8 cellular contexts compared by ENCODE assay signal in the genomic region with DNA sequence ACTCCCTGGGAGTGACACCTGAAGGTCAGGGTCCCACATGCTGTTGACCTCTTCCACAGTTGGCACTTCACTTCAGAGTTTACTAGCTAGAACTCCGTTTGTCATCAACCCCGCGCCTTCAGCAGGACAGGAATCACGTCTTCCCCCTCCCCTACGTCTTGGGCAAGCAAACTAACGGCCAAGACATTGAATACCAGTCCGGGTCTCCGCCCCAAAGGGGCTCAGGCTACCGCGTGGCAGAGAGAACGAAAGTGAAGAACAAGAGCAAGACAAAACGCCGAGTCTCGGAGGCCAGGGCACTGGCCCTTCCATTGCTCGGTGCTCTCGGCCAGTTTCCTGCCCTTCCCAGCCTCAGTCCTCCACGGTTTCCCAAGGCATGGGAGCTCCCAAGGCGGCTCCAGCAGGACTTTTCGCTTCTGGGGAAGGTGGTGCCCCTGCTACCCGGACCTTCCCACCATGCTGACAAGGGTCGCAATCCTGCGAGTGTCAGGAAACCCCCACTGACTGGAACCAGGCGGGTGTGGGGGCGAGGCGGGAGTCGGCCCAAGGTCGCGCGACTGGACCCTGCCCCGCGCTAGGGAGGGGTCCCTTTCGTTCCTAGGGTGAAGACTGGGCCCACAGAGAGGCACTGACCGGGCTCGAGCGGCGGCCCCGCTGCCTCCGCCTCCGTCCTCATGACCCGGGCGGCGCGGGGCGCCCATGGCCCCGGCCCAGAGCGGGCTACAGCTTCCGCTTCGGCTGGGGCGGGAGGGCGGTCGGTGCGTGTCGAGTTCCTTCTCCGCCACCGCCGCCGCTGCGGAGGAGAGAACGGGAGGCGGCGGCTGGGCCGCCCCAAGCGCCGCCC. TPM values are rescaled to one million over a fixed set of nuclear protein-coding genes. Genes with fewer than 3 reads are reported as not detected.
DNase-seq lines count a peak whose midpoint lies in the region; ATAC-seq, FAIRE-seq and TF ChIP-seq lines count a peak whose summit lies in the region.

A gene (minus strand): TSS at position 823 of the 844 bp plus-strand sequence. CDS start 147 bp downstream, at position 676.

- TF ChIP-seq CTCF in BJ (IDR thresholded peaks at IDR 0.05; ENCODE audit: insufficient read depth, low read depth, low read length) = no peak
- TF ChIP-seq CTCF in foreskin fibroblast (IDR thresholded peaks at IDR 0.05; ENCODE audit: low read depth, low read length) = no peak

- H3K27ac ChIP-seq in neuronal stem cell (replicated peaks; ENCODE audit: low read length) = peak within 1 kb of the TSS; percentile 90

- H3K9ac ChIP-seq in neuronal stem cell (ENCODE audit: low read depth, low read length, poor library complexity) = peak within 1 kb of the TSS; percentile 96

- no CpG with 5 or more reads among the region's 64 CpGs for WGBS in neuronal stem cell (ENCODE audit: extremely low coverage in 2 of 2, insufficient read length in 2 of 2, insufficient replicate concordance in 1 of 2), 2 donors

- no peak within 1 kb of the TSS for H2BK12ac ChIP-seq in neuronal stem cell (ENCODE audit: low read length)

- H3K4ac ChIP-seq in neuronal stem cell (ENCODE audit: low read length) = peak within 1 kb of the TSS; percentile 69

- ATAC-seq in GM19455 (IDR thresholded peaks at IDR 0.05; ENCODE audit: unreplicated experiment) = peak; percentile 17
- ATAC-seq in activated T-helper 17 cell treated with anti-CD3 and anti-CD28 coated beads, Interleukin-2, amount 50 U/mL, for 72 hours (replicated peaks) = no peak

- H3K4me1 Mint-ChIP-seq in activated T-helper 17 cell treated with anti-CD3 and anti-CD28 coated beads, Interleukin-2, amount 50 U/mL, for 72 hours = peaks cover 43% of the 10 kb centered on the region

- peak within 1 kb of the TSS; percentile 95 for H3K27ac Mint-ChIP-seq in activated T-helper 17 cell treated with anti-CD3 and anti-CD28 coated beads, Interleukin-2, amount 50 U/mL, for 72 hours

- peak within 1 kb of the TSS; percentile 95 for H3K23ac ChIP-seq in neuronal stem cell (ENCODE audit: low read depth, low read length, poor library complexity)

- peak within 1 kb of the TSS; percentile 97 for H2BK15ac ChIP-seq in neuronal stem cell (ENCODE audit: low read length)

- CTCF ChIA-PET in BJ (lab: Yijun Ruan, JAX) = interaction anchor here (0.8 kb wide), 1 partner anchor 19 kb away, joined by 3 read pairs; no protein-coding TSS in a partner anchor

- FAIRE-seq in urothelium cell line (lab: Jason Lieb, UNC) = peak; percentile 62

- H2BK120ac ChIP-seq in neuronal stem cell (ENCODE audit: low read depth, low read length) = peak within 1 kb of the TSS; percentile 69

- POLR2A ChIA-PET in BJ (lab: Charles Lee) = no interaction called here

- H2AFZ ChIP-seq in neuronal stem cell (ENCODE audit: low read length) = peak within 1 kb of the TSS; percentile 94

- peaks cover 86% of the 10 kb centered on the region for H3K36me3 Mint-ChIP-seq in activated T-helper 17 cell treated with anti-CD3 and anti-CD28 coated beads, Interleukin-2, amount 50 U/mL, for 72 hours (ENCODE audit: low read depth)

- peak within 1 kb of the TSS; percentile 95 for H3K4me3 Mint-ChIP-seq in activated T-helper 17 cell treated with anti-CD3 and anti-CD28 coated beads, Interleukin-2, amount 50 U/mL, for 72 hours

- H2AK5ac ChIP-seq in neuronal stem cell (ENCODE audit: low read depth, low read length) = peak within 1 kb of the TSS; percentile 44

- H3K4me1 ChIP-seq in neuronal stem cell (ENCODE audit: control insufficient read depth in 2 of 2, insufficient read depth in 1 of 2, low read depth in 1 of 2, low read length in 2 of 2) = peaks cover 11 to 18% of the 10 kb centered on the region in 2 donors

- peak within 1 kb of the TSS; percentile 94 for H4K91ac ChIP-seq in neuronal stem cell (ENCODE audit: low read depth, low read length, poor library complexity)

- peak within 1 kb of the TSS; percentile 85 for H3K4me2 ChIP-seq in neuronal stem cell (ENCODE audit: insufficient read depth, low read length, poor library complexity, severe bottlenecking)

- H3K36me3 ChIP-seq in BJ (ENCODE audit: control insufficient read depth, insufficient read depth, low read length) (peaks cover 9% of the 10 kb centered on the region), neuronal stem cell (replicated peaks in 1 of 2; ENCODE audit: control insufficient read depth in 2 of 2, insufficient read depth in 2 of 2, low read length in 2 of 2) (peaks cover 22 to 54% of the 10 kb centered on the region in 2 donors)

- H4K8ac ChIP-seq in neuronal stem cell (ENCODE audit: low read depth, low read length) = no peak within 1 kb of the TSS

- H3K4me3 ChIP-seq in BJ (ENCODE audit: low read depth, low read length) = peak within 1 kb of the TSS; percentile 92
- peak within 1 kb of the TSS; percentile 89 to 100 for H3K4me3 ChIP-seq in foreskin fibroblast (ENCODE audit: low read depth in 1 of 2, low read length in 2 of 2)
- H3K4me3 ChIP-seq in neuronal stem cell (ENCODE audit: low read length in 2 of 2) = peak within 1 kb of the TSS; percentile 90 to 95

- H3K27me3 Mint-ChIP-seq in activated T-helper 17 cell treated with anti-CD3 and anti-CD28 coated beads, Interleukin-2, amount 50 U/mL, for 72 hours = no peaks in the 10 kb centered on the region

- no peaks in the 10 kb centered on the region for H3K9me3 Mint-ChIP-seq in activated T-helper 17 cell treated with anti-CD3 and anti-CD28 coated beads, Interleukin-2, amount 50 U/mL, for 72 hours

- no peaks in the 10 kb centered on the region for H3K27me3 ChIP-seq in BJ (ENCODE audit: control insufficient read depth, insufficient read depth, low read length)
- H3K27me3 ChIP-seq in neuronal stem cell (ENCODE audit: control insufficient read depth in 3 of 3, insufficient read depth in 3 of 3, low read depth in 1 of 3, low read length in 3 of 3) = no peaks in the 10 kb centered on the region

- peak within 1 kb of the TSS; percentile 82 for H3K14ac ChIP-seq in neuronal stem cell (ENCODE audit: low read length)

- H2BK5ac ChIP-seq in neuronal stem cell (ENCODE audit: low read length) = peak within 1 kb of the TSS; percentile 33

- DNase-seq in BJ (ENCODE audit: low read depth) (no peak), MV-4-11 (lab: John Stamatoyannopoulos, UW) (peak; percentile 48), foreskin fibroblast (peak in 1 of 2 donors; percentile 65), neuronal stem cell (ENCODE audit: low spot score) (no peak), urothelium cell line (ENCODE audit: low spot score) (peak; percentile 41), NCI-H1436 treated with DMSO at 0.1 percent for 48 hours (lab: John Stamatoyannopoulos, UW) (no peak)

- H3K9me3 ChIP-seq in neuronal stem cell (replicated peaks in 1 of 2; ENCODE audit: control insufficient read depth in 2 of 2, insufficient read depth in 1 of 2, low read depth in 1 of 2, low read length in 2 of 2) = no peaks in the 10 kb centered on the region

- H3K18ac ChIP-seq in neuronal stem cell (ENCODE audit: low read length) = peak within 1 kb of the TSS; percentile 99

- H3K79me1 ChIP-seq in neuronal stem cell (ENCODE audit: low read depth, low read length) = peaks cover 28% of the 10 kb centered on the region

RNA-seq across cellular contexts. Expression of the gene that starts here (rescaled TPM):
- polyA plus RNA-seq in BJ (2011; rRNA removed) = 81.1 and 131 TPM in 2 replicates
- polyA minus RNA-seq in BJ (2011; rRNA and poly(A)+ RNA removed) = 107 and 186 TPM in 2 replicates
- 100 to 1,000 TPM in 1 of 2 donors, 10 to 100 TPM in 1; 90.4 to 158 TPM for total RNA-seq in activated T-helper 17 cell treated with anti-CD3 and anti-CD28 coated beads, Interleukin-2, amount 50 U/mL, for 72 hours
- 35.1 TPM for polyA plus RNA-seq in neuronal stem cell (2013, experiment 1 of 2)
- polyA plus RNA-seq in neuronal stem cell (2013, experiment 2 of 2) = 35.4 TPM

Comparison
In these comparisons a context has a peak if more than half of its experiments do, and no peak if none do; other contexts are left out.
1. DNase-seq: peak in MV-4-11 (single experiment) and urothelium cell line (single experiment); none in BJ (single experiment), neuronal stem cell (single experiment) and NCI-H1436 treated with DMSO at 0.1 percent for 48 hours (single experiment).
2. Peak in every context shown above with its lines, with median percentiles within 50 percentile points of each other: H3K4me3 ChIP-seq.